ENCODE assay signal across 23 cellular contexts in genomic region chr2:228535396-228535795, GRCh38.
DNase-seq lines count a peak whose midpoint lies in the region; ATAC-seq, FAIRE-seq and TF ChIP-seq lines count a peak whose summit lies in the region.
"Had no signal": no experiment of that assay in that cellular context is flagged by ENCODE, and none has a peak within 500 bp of the region (broad histone marks: within the 10 kb centered on the region; RNA-seq: fewer than 3 reads in every experiment).

No MANE protein-coding gene starts in this region.

- no peak overlapping the region for H3K4me3 Mint-ChIP-seq in immature natural killer cell
- H3K4me3 Mint-ChIP-seq: activated CD4-positive, alpha-beta T cell treated with anti-CD3 and anti-CD28 coated beads, Interleukin-2, amount 10 ng/mL, durations not matched to agents 24 days and 14 days; activated naive CD8-positive, alpha-beta T cell; activated T-helper 1 cell treated with anti-CD3 and anti-CD28 coated beads, Interleukin-12 subunit alpha, Interleukin-12 subunit beta, Interleukin-2, Interleukin-4 antibody, amounts not matched to agents 30 ng/mL and 10 ng/mL and 1 ng/mL, durations not matched to agents 14 hours and 24 hours and 36 hours; CD4-positive, alpha-beta memory T cell; stimulated activated memory B cell treated with anti-CD40 and anti-IgM and Interleukin-4, amounts not matched to agents 10 μg/mL and 1 μg/mL and 100 μg/mL, for 72 hours had no signal

- H3K27me3 ChIP-seq in HepG2 (ENCODE audit: control insufficient read depth in 1 of 2, insufficient read depth in 2 of 2, low read length in 2 of 2) (no peaks in the 10 kb centered on the region), right lobe of liver (no peaks in the 10 kb centered on the region), tibial nerve (no peaks in the 10 kb centered on the region), esophagus muscularis mucosa (no peaks in the 10 kb centered on the region)
- H3K27me3 ChIP-seq: gastroesophageal sphincter, suprapubic skin, uterus had no signal

- no peaks in the 10 kb centered on the region for H3K36me3 ChIP-seq in HepG2 (replicated peaks in 1 of 2; ENCODE audit: control insufficient read depth in 1 of 2, insufficient read depth in 2 of 2, low read length in 2 of 2)
- H3K36me3 ChIP-seq in right lobe of liver: no peaks in the 10 kb centered on the region
- no peaks in the 10 kb centered on the region for H3K36me3 ChIP-seq in tibial nerve
- H3K36me3 ChIP-seq in esophagus muscularis mucosa: no peaks in the 10 kb centered on the region
- H3K36me3 ChIP-seq: gastroesophageal sphincter, suprapubic skin, uterus had no signal

- TF ChIP-seq EP300 in HepG2 (IDR thresholded peaks at IDR 0.05; ENCODE audit: low read depth in 2 of 2, low read length in 2 of 2) (no peak), HepG2 (CRISPR knock-in tag; IDR thresholded peaks at IDR 0.05; ENCODE audit: borderline replicate concordance) (no peak), tibial nerve (IDR thresholded peaks at IDR 0.05) (no peak), esophagus muscularis mucosa (IDR thresholded peaks at IDR 0.05) (no peak)

- H3K79me2 ChIP-seq in HepG2 (ENCODE audit: insufficient read depth, low read length): no peaks in the 10 kb centered on the region

- no peak overlapping the region for H3K27ac Mint-ChIP-seq in immature natural killer cell
- H3K27ac Mint-ChIP-seq: activated CD4-positive, alpha-beta T cell treated with anti-CD3 and anti-CD28 coated beads, Interleukin-2, amount 10 ng/mL, durations not matched to agents 24 days and 14 days; activated naive CD8-positive, alpha-beta T cell; activated T-helper 1 cell treated with anti-CD3 and anti-CD28 coated beads, Interleukin-12 subunit alpha, Interleukin-12 subunit beta, Interleukin-2, Interleukin-4 antibody, amounts not matched to agents 30 ng/mL and 10 ng/mL and 1 ng/mL, durations not matched to agents 14 hours and 24 hours and 36 hours; CD4-positive, alpha-beta memory T cell; stimulated activated memory B cell treated with anti-CD40 and anti-IgM and Interleukin-4, amounts not matched to agents 10 μg/mL and 1 μg/mL and 100 μg/mL, for 72 hours had no signal

- in situ Hi-C loops in HepG2 (cut with HindIII; ENCODE audit: extremely low pct_ligation_motif_present, low pct_unique_long_range_greater_than_20kb): no loop called here

- TF ChIP-seq POLR2A in HepG2 (IDR thresholded peaks at IDR 0.05; ENCODE audit: insufficient read depth in 1 of 2, low read depth in 2 of 2, low read length in 2 of 2) (no peak), right lobe of liver (IDR thresholded peaks at IDR 0.05) (no peak), NB4 (IDR thresholded peaks at IDR 0.05; ENCODE audit: extremely low read depth, insufficient read length) (no peak), tibial nerve (IDR thresholded peaks at IDR 0.05) (no peak), esophagus muscularis mucosa (IDR thresholded peaks at IDR 0.05; ENCODE audit: low read depth) (no peak)

- no peaks in the 10 kb centered on the region for H4K20me1 ChIP-seq in HepG2 (ENCODE audit: insufficient read depth, low read length)

- TF ChIP-seq RAD21 in HepG2 (CRISPR knock-in tag; IDR thresholded peaks at IDR 0.05): no peak

- no peak overlapping the region for H2AFZ ChIP-seq in HepG2 (ENCODE audit: low read length)

- H3K4me3 ChIP-seq in HepG2 (replicated peaks in 1 of 3; ENCODE audit: insufficient read depth in 1 of 3, low read depth in 2 of 3, low read length in 3 of 3): no peak overlapping the region
- no peak overlapping the region for H3K4me3 ChIP-seq in right lobe of liver
- H3K4me3 ChIP-seq in NB4 (ENCODE audit: low read depth, low read length): no peak overlapping the region
- no peak overlapping the region for H3K4me3 ChIP-seq in tibial nerve
- no peak overlapping the region for H3K4me3 ChIP-seq in esophagus muscularis mucosa
- H3K4me3 ChIP-seq: gastroesophageal sphincter, skin epidermis, suprapubic skin, uterus had no signal

- H3K9ac ChIP-seq in HepG2 (ENCODE audit: insufficient read depth, low read depth, low read length): no peak overlapping the region

- H3K27ac ChIP-seq in HepG2 (ENCODE audit: extremely low read length, insufficient read depth, low read length) (no peak overlapping the region), right lobe of liver (no peak overlapping the region), tibial nerve (no peak overlapping the region), esophagus muscularis mucosa (replicated peaks in 1 of 4) (no peak overlapping the region)
- H3K27ac ChIP-seq: gastroesophageal sphincter, skin epidermis, suprapubic skin, uterus, VCaP had no signal

- TF ChIP-seq CTCF in HepG2 (CRISPR knock-in tag; IDR thresholded peaks at IDR 0.05) (no peak), right lobe of liver (IDR thresholded peaks at IDR 0.05) (no peak), NB4 (IDR thresholded peaks at IDR 0.05; ENCODE audit: low read depth, low read length) (no peak), tibial nerve (IDR thresholded peaks at IDR 0.05) (no peak), esophagus muscularis mucosa (IDR thresholded peaks at IDR 0.05) (no peak)

- intact Hi-C loops in HepG2 (cut with micrococcal nuclease; ENCODE audit: unreplicated experiment): no loop called here
- intact Hi-C loops in right lobe of liver (cut with DNase I): no loop called here
- intact Hi-C loops in esophagus muscularis mucosa (cut with DNase I): no loop called here

- BruUV-seq in HepG2 (replicated peaks; lab: Mats Ljungman, UMichigan): no TSS peak

- peaks cover 8 to 43% (median 26%) of the 10 kb centered on the region in 6 donors for H3K9me3 Mint-ChIP-seq in immature natural killer cell

- H3K4me1 ChIP-seq in HepG2 (ENCODE audit: insufficient read depth, low read length) (no peaks in the 10 kb centered on the region), right lobe of liver (no peaks in the 10 kb centered on the region), tibial nerve (no peaks in the 10 kb centered on the region), esophagus muscularis mucosa (no peaks in the 10 kb centered on the region)
- H3K4me1 ChIP-seq: gastroesophageal sphincter, suprapubic skin, uterus had no signal

- H3K4me1 Mint-ChIP-seq in immature natural killer cell: no peaks in the 10 kb centered on the region
- H3K4me1 Mint-ChIP-seq: activated CD4-positive, alpha-beta T cell treated with anti-CD3 and anti-CD28 coated beads, Interleukin-2, amount 10 ng/mL, durations not matched to agents 24 days and 14 days; CD4-positive, alpha-beta memory T cell; stimulated activated memory B cell treated with anti-CD40 and anti-IgM and Interleukin-4, amounts not matched to agents 10 μg/mL and 1 μg/mL and 100 μg/mL, for 72 hours had no signal

- H3K4me2 ChIP-seq in HepG2 (ENCODE audit: low read depth, low read length): no peak overlapping the region

- no peaks in the 10 kb centered on the region for H3K36me3 Mint-ChIP-seq in immature natural killer cell
- H3K36me3 Mint-ChIP-seq: activated naive CD8-positive, alpha-beta T cell; CD4-positive, alpha-beta memory T cell; stimulated activated memory B cell treated with anti-CD40 and anti-IgM and Interleukin-4, amounts not matched to agents 10 μg/mL and 1 μg/mL and 100 μg/mL, for 72 hours had no signal

- DNase-seq in HepG2 (ENCODE audit: low spot score): peak; percentile 1
- DNase-seq in right lobe of liver: no peak
- DNase-seq in NB4 (ENCODE audit: low read depth): peak; percentile 6
- peak; percentile 8 for DNase-seq in cerebellar cortex (ENCODE audit: low spot score)
- no peak for DNase-seq in immature natural killer cell
- DNase-seq in tibial nerve (ENCODE audit: low spot score in 2 of 2): no peak
- no peak for DNase-seq in mucosa of gallbladder (ENCODE audit: low spot score)
- no peak for DNase-seq in esophagus muscularis mucosa (ENCODE audit: extremely low spot score)
- DNase-seq: activated CD4-positive, alpha-beta T cell treated with anti-CD3 and anti-CD28 coated beads, Interleukin-2, amount 10 ng/mL, durations not matched to agents 24 days and 14 days; CD4-positive, alpha-beta memory T cell; effector CD4-positive, alpha-beta T cell; kidney glomerular epithelial cell; mammary epithelial cell; NCI-H1417 treated with DMSO at 0.1 percent for 48 hours; NCI-H774; uterus had no signal

- FAIRE-seq in HepG2 (lab: Jason Lieb, UNC): no peak

- H3K9me3 ChIP-seq in HepG2 (ENCODE audit: low read length) (peaks cover 92% of the 10 kb centered on the region), right lobe of liver (peaks cover 0 to 8% (median 0%) of the 10 kb centered on the region in 4 donors), tibial nerve (peaks cover 0 to 19% (median 0%) of the 10 kb centered on the region in 4 donors), esophagus muscularis mucosa (no peaks in the 10 kb centered on the region)
- H3K9me3 ChIP-seq: uterus had no signal

- POLR2A ChIA-PET in HepG2 (lab: Yijun Ruan, JAX): no interaction called here

- peaks cover 0 to 1% (median 0%) of the 10 kb centered on the region in 3 donors for H3K27me3 Mint-ChIP-seq in immature natural killer cell (ENCODE audit: low read depth in 3 of 3)
- H3K27me3 Mint-ChIP-seq: activated CD4-positive, alpha-beta T cell treated with anti-CD3 and anti-CD28 coated beads, Interleukin-2, amount 10 ng/mL, durations not matched to agents 24 days and 14 days; activated naive CD8-positive, alpha-beta T cell; CD4-positive, alpha-beta memory T cell; stimulated activated memory B cell treated with anti-CD40 and anti-IgM and Interleukin-4, amounts not matched to agents 10 μg/mL and 1 μg/mL and 100 μg/mL, for 72 hours had no signal

- no peak for ATAC-seq in HepG2
- no peak for ATAC-seq in right lobe of liver
- ATAC-seq: gastroesophageal sphincter; stimulated activated memory B cell treated with anti-CD40 and anti-IgM and Interleukin-4, amounts not matched to agents 10 μg/mL and 1 μg/mL and 100 μg/mL, for 72 hours had no signal

- CTCF ChIA-PET in HepG2 (lab: Yijun Ruan, JAX; ENCODE audit: low intra/inter-chr PET ratio, low total read pairs): no interaction called here

TF ChIP-seq in HepG2, 621 proteins besides CTCF, POLR2A, EP300 and RAD21 (continues in another document):
- TF ChIP-seq ZFP36 (IDR thresholded peaks at IDR 0.05; ENCODE audit: borderline replicate concordance, low read depth, low read length, partially characterized antibody) (peak; percentile 85), NR0B2 (CRISPR knock-in tag; IDR thresholded peaks at IDR 0.05) (no peak)

Comparison
In these comparisons a context has a peak if more than half of its experiments do, and no peak if none do; other contexts are left out.
1. DNase-seq: peak in HepG2 (single experiment), NB4 (single experiment) and cerebellar cortex (single experiment); none in right lobe of liver (0 of 3), immature natural killer cell (0 of 3), tibial nerve (0 of 2), mucosa of gallbladder (single experiment) and esophagus muscularis mucosa (single experiment).